ENCODE assay signal across 13 cellular contexts in genomic region chr9:89138463-89139390, GRCh38. TPM values are rescaled to one million over a fixed set of nuclear protein-coding genes. Genes with fewer than 3 reads are reported as not detected.
DNase-seq lines count a peak whose midpoint lies in the region; ATAC-seq and TF ChIP-seq lines count a peak whose summit lies in the region.
"Had no signal": no experiment of that assay in that cellular context is flagged by ENCODE, and none has a peak within 500 bp of the region (broad histone marks: within the 10 kb centered on the region; RNA-seq: fewer than 3 reads in every experiment).

No MANE protein-coding gene starts in this region.

- no peaks in the 10 kb centered on the region for H3K36me3 ChIP-seq in HCT116 (ENCODE audit: control insufficient read depth in 1 of 2, insufficient read depth in 2 of 2, low read length in 2 of 2)
- H3K36me3 ChIP-seq in suprapubic skin, result no peaks in the 10 kb centered on the region
- H3K36me3 ChIP-seq: heart left ventricle had no signal

- TF ChIP-seq POLR2A in HCT116 (IDR thresholded peaks at IDR 0.05; ENCODE audit: borderline replicate concordance, extremely low read depth, insufficient read depth, insufficient read length) (no peak), suprapubic skin (IDR thresholded peaks at IDR 0.05) (no peak)

- peak overlapping the region; percentile 55 for H3K4me2 ChIP-seq in HCT116 (ENCODE audit: low read length)

- no peak for TF ChIP-seq EP300 in suprapubic skin (IDR thresholded peaks at IDR 0.05)

- CTCF ChIA-PET in HCT116 (lab: Charles Lee), result no interaction called here

- no peak overlapping the region for H3K9ac ChIP-seq in HCT116 (ENCODE audit: low read length)

- H3K9me3 ChIP-seq in HCT116 (ENCODE audit: control insufficient read depth in 1 of 2, insufficient read depth in 1 of 2, low read depth in 1 of 2, low read length in 2 of 2), result no peaks in the 10 kb centered on the region
- no peaks in the 10 kb centered on the region for H3K9me3 ChIP-seq in suprapubic skin

- in situ Hi-C loops in astrocyte of the spinal cord (cut with HindIII; ENCODE audit: low sequenced_read_pairs), result no loop called here

- BruUV-seq in HCT116 (replicated peaks; lab: Mats Ljungman, UMichigan), result no TSS peak

- TF ChIP-seq RAD21 in HCT116 (IDR thresholded peaks at IDR 0.05; ENCODE audit: low read depth), result no peak

- H3K4me3 ChIP-seq in HCT116 (replicated peaks in 1 of 2; ENCODE audit: low read depth in 1 of 2, low read length in 2 of 2) (no peak overlapping the region), astrocyte of the spinal cord (ENCODE audit: low read depth, low read length) (no peak overlapping the region), suprapubic skin (no peak overlapping the region)
- H3K4me3 ChIP-seq: heart left ventricle had no signal

- intact Hi-C loops in HCT116 (cut with micrococcal nuclease) (no loop called here), cardiac septum (cut with DNase I) (no loop called here)

- H4K20me1 ChIP-seq in HCT116 (ENCODE audit: insufficient read depth), result no peaks in the 10 kb centered on the region

- 69% methylated on average over 3 of the region's 3 CpGs for WGBS in suprapubic skin

- POLR2A ChIA-PET in HCT116 (lab: Charles Lee), result no interaction called here

- no peaks in the 10 kb centered on the region for H3K27me3 ChIP-seq in HCT116 (ENCODE audit: insufficient read depth, low read length)
- no peaks in the 10 kb centered on the region for H3K27me3 ChIP-seq in suprapubic skin
- H3K27me3 ChIP-seq: heart left ventricle had no signal

- RAD21 ChIA-PET in HCT116 (lab: Charles Lee; ENCODE audit: low non-redundant PET in 1 of 2, low total read pairs in 2 of 2, uncharacterized antibody in 2 of 2, unreplicated experiment in 2 of 2), result no interaction called here

- H3K27ac ChIP-seq in HCT116 (ENCODE audit: low read depth, low read length) (no peak overlapping the region), suprapubic skin (peak overlapping the region; percentile 75)

- peak; percentile 27 for DNase-seq in HCT116 (ENCODE audit: low read depth, low spot score)
- peak; percentile 56 for DNase-seq in astrocyte of the spinal cord (ENCODE audit: low read depth, low spot score)
- DNase-seq in glomerular visceral epithelial cell (ENCODE audit: extremely low spot score), result peak; percentile 58
- DNase-seq in suprapubic skin (ENCODE audit: low spot score in 2 of 2), result no peak
- DNase-seq in cardiac septum (ENCODE audit: low spot score), result no peak
- DNase-seq in left lobe of liver (ENCODE audit: low spot score), result no peak
- DNase-seq: activated B cell treated with CpG ODN at 0.5 μM for 24 hours; activated CD8-positive, alpha-beta memory T cell treated with anti-CD3 and anti-CD28 coated beads, Interleukin-2, amount 50 U/mL, for 4 hours; activated naive CD8-positive, alpha-beta T cell treated with anti-CD3 and anti-CD28 coated beads, Interleukin-2, amount 10 ng/mL, durations not matched to agents 7 days and 5 days; NCI-H2029 had no signal

- H3K79me2 ChIP-seq in HCT116 (ENCODE audit: insufficient read depth, low read length), result no peaks in the 10 kb centered on the region

- TF ChIP-seq CTCF in HCT116 (IDR thresholded peaks at IDR 0.05 in 2 of 3, conservative IDR thresholded peaks at IDR 0.05 in 1 of 3; ENCODE audit: borderline replicate concordance in 1 of 3, insufficient read depth in 1 of 3, low read depth in 2 of 3, low read length in 2 of 3) (no peak), astrocyte of the spinal cord (IDR thresholded peaks at IDR 0.05; ENCODE audit: low read depth, low read length) (no peak), suprapubic skin (IDR thresholded peaks at IDR 0.05) (no peak)

- no peaks in the 10 kb centered on the region for H3K9me2 ChIP-seq in HCT116 (ENCODE audit: insufficient read depth)

- peak; percentile 54 for ATAC-seq in HCT116
- ATAC-seq in HG03175 (IDR thresholded peaks at IDR 0.05; ENCODE audit: unreplicated experiment), result no peak
- no peak for ATAC-seq in GM19455 (IDR thresholded peaks at IDR 0.05; ENCODE audit: unreplicated experiment)
- ATAC-seq in left lobe of liver, result no peak

- peaks cover 11 to 31% of the 10 kb centered on the region in 2 experiments for H3K4me1 ChIP-seq in HCT116 (ENCODE audit: control insufficient read depth in 1 of 2, insufficient read depth in 2 of 2, low read length in 2 of 2)
- H3K4me1 ChIP-seq in suprapubic skin, result peaks cover 23% of the 10 kb centered on the region

- H2AFZ ChIP-seq in HCT116 (ENCODE audit: low read depth, low read length, poor library complexity, severe bottlenecking), result no peak overlapping the region

TF ChIP-seq in HCT116, 20 proteins besides CTCF, POLR2A, EP300 and RAD21:
- TF ChIP-seq MAX (IDR thresholded peaks at IDR 0.05) (no peak), YY1 (IDR thresholded peaks at IDR 0.05; ENCODE audit: extremely low read depth, insufficient replicate concordance, low read depth, low read length) (peak; percentile 17), SP1 (IDR thresholded peaks at IDR 0.05; ENCODE audit: low read depth) (peak; percentile 25; the same call in 1 of the 2 replicates), SRF (IDR thresholded peaks at IDR 0.05; ENCODE audit: low read depth) (0 out of 2 replicates have a peak, but pooled peaks have one; percentile 12), JUND (IDR thresholded peaks at IDR 0.05) (peak; percentile 31; the same call in 1 of the 2 replicates), TCF7L2 (IDR thresholded peaks at IDR 0.05; ENCODE audit: borderline replicate concordance, extremely low read depth, insufficient read depth, insufficient read length) (no peak), REST (IDR thresholded peaks at IDR 0.05; ENCODE audit: low read depth) (no peak), FOSL1 (IDR thresholded peaks at IDR 0.05; ENCODE audit: low read depth) (peak; percentile 54; the same call in 1 of the 2 replicates)

RNA-seq across cellular contexts. Expression of gene SHC3, which starts 39.9 kb away (rescaled TPM):
- total RNA-seq in HCT116 (2021; ENCODE audit: unreplicated experiment), result 0.27 TPM
- 0.09 and 0.16 TPM in 2 replicates for polyA plus RNA-seq in HCT116 (2012)
- total RNA-seq in suprapubic skin, result 1 to 10 TPM; 1.7 to 6.0 (median 3.2) TPM
- 0.16 TPM for total RNA-seq in cardiac septum
- total RNA-seq in left lobe of liver, result 0.10 TPM
- total RNA-seq: activated B cell treated with CpG ODN at 0.5 μM for 24 hours; activated naive CD8-positive, alpha-beta T cell treated with anti-CD3 and anti-CD28 coated beads, Interleukin-2, amount 10 ng/mL, durations not matched to agents 7 days and 5 days had no signal

Comparison
In these comparisons a context has a peak if more than half of its experiments do, and no peak if none do; other contexts are left out.
1. DNase-seq: peak in HCT116 (single experiment), astrocyte of the spinal cord (single experiment) and glomerular visceral epithelial cell (single experiment); none in suprapubic skin (0 of 2), cardiac septum (single experiment) and left lobe of liver (single experiment).